Comparison of ENCODE assay signal across 9 cellular contexts in genomic region chr1:66182551-66183178, GRCh38.
DNase-seq lines count a peak whose midpoint lies in the region; ATAC-seq lines count a peak whose summit lies in the region.
"Had no signal": no experiment of that assay in that cellular context is flagged by ENCODE, and none has a peak within 500 bp of the region (broad histone marks: within the 10 kb centered on the region; RNA-seq: fewer than 3 reads in every experiment).

No MANE protein-coding gene starts in this region.

- no peaks in the 10 kb centered on the region for H3K27me3 Mint-ChIP-seq in activated CD8-positive, alpha-beta T cell treated with anti-CD3 and anti-CD28 coated beads, Interleukin-2, amount 10 ng/mL, durations not matched to agents 7 days and 5 days (ENCODE audit: low read depth)

- no peak overlapping the region for H3K4me3 Mint-ChIP-seq in activated CD8-positive, alpha-beta T cell treated with anti-CD3 and anti-CD28 coated beads, Interleukin-2, amount 10 ng/mL, durations not matched to agents 7 days and 5 days
- H3K4me3 Mint-ChIP-seq: IgD-negative memory B cell had no signal

- H3K27ac ChIP-seq in temporal lobe (ENCODE audit: low read depth, low read length): peak overlapping the region; percentile 30

- CTCF ChIA-PET in activated CD8-positive, alpha-beta T cell treated with anti-CD3 and anti-CD28 coated beads, Interleukin-2, amount 10 ng/mL, durations not matched to agents 7 days and 5 days (lab: Charles Lee): interaction anchor here (0.7 to 5.9 kb wide), 11 partner anchors 9 to 371 kb away, joined by 3 to 71 read pairs (median 3); no protein-coding TSS in a partner anchor

- intact Hi-C loops in left ventricle myocardium superior (cut with micrococcal nuclease): no loop called here

- POLR2A ChIA-PET in activated CD8-positive, alpha-beta T cell treated with anti-CD3 and anti-CD28 coated beads, Interleukin-2, amount 10 ng/mL, durations not matched to agents 7 days and 5 days (lab: Charles Lee): no interaction called here

- peak; percentile 3 for DNase-seq in activated effector memory CD4-positive, alpha-beta T cell treated with Interleukin-2 at 50 U/mL for 16 hours
- DNase-seq in activated effector memory CD4-positive, alpha-beta T cell treated with anti-CD3 and anti-CD28 coated beads, Interleukin-2, amount 50 U/mL, for 16 hours: no peak
- peak; percentile 44 for DNase-seq in activated CD8-positive, alpha-beta T cell treated with anti-CD3 and anti-CD28 coated beads, Interleukin-2, amount 10 ng/mL, durations not matched to agents 7 days and 5 days
- DNase-seq in left ventricle myocardium superior: no peak
- DNase-seq in NCI-H2227 treated with DMSO at 0.1 percent for 48 hours (lab: John Stamatoyannopoulos, UW): no peak
- no peak for DNase-seq in effector CD8-positive, alpha-beta T cell (lab: John Stamatoyannopoulos, UW)
- DNase-seq in iPS-NIHi11 (ENCODE audit: low spot score): no peak

- H3K36me3 Mint-ChIP-seq in activated CD8-positive, alpha-beta T cell treated with anti-CD3 and anti-CD28 coated beads, Interleukin-2, amount 10 ng/mL, durations not matched to agents 7 days and 5 days (ENCODE audit: low read depth): no peaks in the 10 kb centered on the region
- H3K36me3 Mint-ChIP-seq: IgD-negative memory B cell had no signal

- peaks cover 25% of the 10 kb centered on the region for H3K4me1 Mint-ChIP-seq in activated CD8-positive, alpha-beta T cell treated with anti-CD3 and anti-CD28 coated beads, Interleukin-2, amount 10 ng/mL, durations not matched to agents 7 days and 5 days (ENCODE audit: low read depth)

- ATAC-seq in activated CD8-positive, alpha-beta T cell treated with anti-CD3 and anti-CD28 coated beads, Interleukin-2, amount 10 ng/mL, durations not matched to agents 7 days and 5 days: peak; percentile 75
- peak; percentile 79 for ATAC-seq in left ventricle myocardium superior

- H3K27ac Mint-ChIP-seq in activated CD8-positive, alpha-beta T cell treated with anti-CD3 and anti-CD28 coated beads, Interleukin-2, amount 10 ng/mL, durations not matched to agents 7 days and 5 days: peak overlapping the region; percentile 28
- H3K27ac Mint-ChIP-seq: IgD-negative memory B cell had no signal

- H3K9me3 Mint-ChIP-seq in activated CD8-positive, alpha-beta T cell treated with anti-CD3 and anti-CD28 coated beads, Interleukin-2, amount 10 ng/mL, durations not matched to agents 7 days and 5 days (ENCODE audit: insufficient read depth): no peaks in the 10 kb centered on the region
- H3K9me3 Mint-ChIP-seq: IgD-negative memory B cell had no signal

Comparison
In these comparisons a context has a peak if more than half of its experiments do, and no peak if none do; other contexts are left out.
1. DNase-seq: peak in activated effector memory CD4-positive, alpha-beta T cell treated with Interleukin-2 at 50 U/mL for 16 hours (single experiment) and activated CD8-positive, alpha-beta T cell treated with anti-CD3 and anti-CD28 coated beads, Interleukin-2, amount 10 ng/mL, durations not matched to agents 7 days and 5 days (single experiment); none in activated effector memory CD4-positive, alpha-beta T cell treated with anti-CD3 and anti-CD28 coated beads, Interleukin-2, amount 50 U/mL, for 16 hours (single experiment), left ventricle myocardium superior (single experiment), NCI-H2227 treated with DMSO at 0.1 percent for 48 hours (single experiment), effector CD8-positive, alpha-beta T cell (single experiment) and iPS-NIHi11 (single experiment).